In the genomic region with DNA sequence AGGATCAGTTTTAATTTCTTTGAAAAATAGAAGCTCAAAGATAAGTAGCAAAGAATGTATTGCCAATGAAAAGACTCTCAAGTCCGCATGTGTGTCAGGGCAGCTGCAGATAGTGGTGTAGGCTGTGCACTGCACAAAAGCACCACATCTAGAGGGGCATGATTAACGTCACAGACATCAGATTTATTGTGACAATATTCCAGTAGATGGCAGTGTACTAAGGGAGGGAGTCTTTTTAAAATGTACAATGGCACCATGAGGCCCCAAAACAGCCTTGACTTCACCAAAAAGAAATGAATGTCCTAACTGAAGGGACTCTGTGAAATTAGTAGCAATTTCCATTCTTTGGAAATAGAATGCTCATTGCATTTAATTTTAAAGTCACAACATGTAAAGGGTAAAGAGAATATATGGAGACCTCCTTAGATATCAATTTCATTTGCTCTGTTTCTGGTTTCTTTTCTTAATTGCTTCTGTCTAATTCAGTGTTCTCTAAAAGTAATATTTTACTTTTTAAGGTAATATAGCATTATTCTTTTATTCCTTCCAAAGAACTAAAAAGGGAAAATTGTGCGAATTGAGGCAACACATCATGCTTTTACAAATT, we compare ENCODE assay signal across 9 cellular contexts.
DNase-seq lines count a peak whose midpoint lies in the region; ATAC-seq and TF ChIP-seq lines count a peak whose summit lies in the region.
"Had no signal": no experiment of that assay in that cellular context is flagged by ENCODE, and none has a peak within 500 bp of the region (broad histone marks: within the 10 kb centered on the region; RNA-seq: fewer than 3 reads in every experiment).

No MANE protein-coding gene starts in this region.

- no peaks in the 10 kb centered on the region for H3K27me3 ChIP-seq in esophagus squamous epithelium

- CTCF ChIA-PET in activated naive CD4-positive, alpha-beta T cell treated with anti-CD3 and anti-CD28 coated beads, Interleukin-2, amount 10 ng/mL, durations not matched to agents 7 days and 5 days (lab: Charles Lee) = interaction anchor here (1.5 to 2.3 kb wide), 3 partner anchors 11 to 13 kb away, joined by 3 to 8 read pairs (median 4); no protein-coding TSS in a partner anchor

- peak; percentile 22 for DNase-seq in activated naive CD4-positive, alpha-beta T cell treated with anti-CD3 and anti-CD28 coated beads, Interleukin-2, amount 10 ng/mL, durations not matched to agents 7 days and 5 days
- no peak for DNase-seq in activated naive CD4-positive, alpha-beta T cell treated with anti-CD3 and anti-CD28 coated beads, Interleukin-2, amount 50 U/mL, for 16 hours
- DNase-seq in HT1080 (ENCODE audit: low read depth) (peak; percentile 53), SHP77 treated with DMSO at 0.1 percent for 48 hours (lab: John Stamatoyannopoulos, UW) (peak; percentile 2), esophagus squamous epithelium (lab: John Stamatoyannopoulos, UW) (no peak), osteocyte (ENCODE audit: extremely low spot score, unreplicated experiment) (no peak), UCSD-AML1 (lab: John Stamatoyannopoulos, UW; ENCODE audit: unreplicated experiment) (no peak)

- peaks cover 0 to 4% (median 0%) of the 10 kb centered on the region in 3 donors for H3K36me3 ChIP-seq in esophagus squamous epithelium

- H3K9me3 Mint-ChIP-seq in activated naive CD4-positive, alpha-beta T cell treated with anti-CD3 and anti-CD28 coated beads, Interleukin-2, amount 10 ng/mL, durations not matched to agents 7 days and 5 days = no peaks in the 10 kb centered on the region
- no peaks in the 10 kb centered on the region for H3K9me3 Mint-ChIP-seq in osteocyte (ENCODE audit: unreplicated experiment)
- H3K9me3 Mint-ChIP-seq: stimulated activated naive CD8-positive, alpha-beta T cell treated with anti-CD3 and anti-CD28 coated beads, Interleukin-15, Interleukin-2, amounts not matched to agents 100 ng/mL and 50 ng/mL, for 24 hours had no signal

- intact Hi-C loops in esophagus squamous epithelium (cut with DNase I) = no loop called here

- no peaks in the 10 kb centered on the region for H3K9me3 ChIP-seq in esophagus squamous epithelium

- WGBS in esophagus squamous epithelium, 2 donors = 59 to 60% methylated on average over 3 of the region's 3 CpGs

- no peak for TF ChIP-seq POLR2A in esophagus squamous epithelium (IDR thresholded peaks at IDR 0.05)

- H3K4me1 ChIP-seq in esophagus squamous epithelium = peaks cover 0 to 10% (median 0%) of the 10 kb centered on the region in 3 donors

- no peak overlapping the region for H3K4me3 ChIP-seq in esophagus squamous epithelium

- no peaks in the 10 kb centered on the region for H3K27me3 Mint-ChIP-seq in activated naive CD4-positive, alpha-beta T cell treated with anti-CD3 and anti-CD28 coated beads, Interleukin-2, amount 10 ng/mL, durations not matched to agents 7 days and 5 days
- H3K27me3 Mint-ChIP-seq in osteocyte (ENCODE audit: unreplicated experiment) = no peaks in the 10 kb centered on the region
- H3K27me3 Mint-ChIP-seq: stimulated activated naive CD8-positive, alpha-beta T cell treated with anti-CD3 and anti-CD28 coated beads, Interleukin-15, Interleukin-2, amounts not matched to agents 100 ng/mL and 50 ng/mL, for 24 hours had no signal

- no peak overlapping the region for H3K4me3 Mint-ChIP-seq in activated naive CD4-positive, alpha-beta T cell treated with anti-CD3 and anti-CD28 coated beads, Interleukin-2, amount 10 ng/mL, durations not matched to agents 7 days and 5 days
- H3K4me3 Mint-ChIP-seq in osteocyte (ENCODE audit: unreplicated experiment) = no peak overlapping the region
- H3K4me3 Mint-ChIP-seq: stimulated activated naive CD8-positive, alpha-beta T cell treated with anti-CD3 and anti-CD28 coated beads, Interleukin-15, Interleukin-2, amounts not matched to agents 100 ng/mL and 50 ng/mL, for 24 hours had no signal

- H3K27ac Mint-ChIP-seq in activated naive CD4-positive, alpha-beta T cell treated with anti-CD3 and anti-CD28 coated beads, Interleukin-2, amount 10 ng/mL, durations not matched to agents 7 days and 5 days = no peak overlapping the region
- no peak overlapping the region for H3K27ac Mint-ChIP-seq in osteocyte (ENCODE audit: unreplicated experiment)
- H3K27ac Mint-ChIP-seq: stimulated activated naive CD8-positive, alpha-beta T cell treated with anti-CD3 and anti-CD28 coated beads, Interleukin-15, Interleukin-2, amounts not matched to agents 100 ng/mL and 50 ng/mL, for 24 hours had no signal

- ATAC-seq in GM21515 (IDR thresholded peaks at IDR 0.05; ENCODE audit: unreplicated experiment) = peak; percentile 90

- H3K36me3 Mint-ChIP-seq in activated naive CD4-positive, alpha-beta T cell treated with anti-CD3 and anti-CD28 coated beads, Interleukin-2, amount 10 ng/mL, durations not matched to agents 7 days and 5 days = peaks cover 16% of the 10 kb centered on the region
- peaks cover 38% of the 10 kb centered on the region for H3K36me3 Mint-ChIP-seq in osteocyte (ENCODE audit: unreplicated experiment)

- peaks cover 23% of the 10 kb centered on the region for H3K4me1 Mint-ChIP-seq in activated naive CD4-positive, alpha-beta T cell treated with anti-CD3 and anti-CD28 coated beads, Interleukin-2, amount 10 ng/mL, durations not matched to agents 7 days and 5 days
- peaks cover 28% of the 10 kb centered on the region for H3K4me1 Mint-ChIP-seq in osteocyte (ENCODE audit: unreplicated experiment)

- no peak overlapping the region for H3K27ac ChIP-seq in esophagus squamous epithelium

- TF ChIP-seq CTCF in esophagus squamous epithelium (IDR thresholded peaks at IDR 0.05) (peak; percentile 21 to 62 (median 34)), osteocyte (IDR thresholded peaks at IDR 0.05) (peak; percentile 59)

Comparison
In these comparisons a context has a peak if more than half of its experiments do, and no peak if none do; other contexts are left out.
1. DNase-seq: peak in activated naive CD4-positive, alpha-beta T cell treated with anti-CD3 and anti-CD28 coated beads, Interleukin-2, amount 10 ng/mL, durations not matched to agents 7 days and 5 days (single experiment), HT1080 (single experiment) and SHP77 treated with DMSO at 0.1 percent for 48 hours (single experiment); none in activated naive CD4-positive, alpha-beta T cell treated with anti-CD3 and anti-CD28 coated beads, Interleukin-2, amount 50 U/mL, for 16 hours (single experiment), esophagus squamous epithelium (single experiment), osteocyte (single experiment) and UCSD-AML1 (single experiment).